In the genomic region with DNA sequence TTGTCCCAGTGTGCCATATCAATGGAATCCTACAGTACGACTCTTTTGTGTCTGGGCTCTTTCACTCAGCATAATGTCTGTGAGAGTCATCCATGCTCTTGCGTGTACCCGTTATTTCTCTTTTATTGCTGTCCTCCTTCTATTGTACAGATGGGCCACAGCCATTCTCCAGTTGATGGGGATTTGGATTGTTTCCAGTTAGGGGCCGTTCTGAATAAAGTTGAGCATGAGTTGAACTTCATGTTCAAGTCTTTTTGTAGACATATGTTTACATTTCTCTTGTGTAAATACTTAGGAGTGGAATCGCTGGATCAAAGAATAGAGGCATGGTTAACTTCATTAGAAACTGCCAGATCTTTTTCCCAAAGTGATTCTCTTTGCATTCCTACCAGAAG, we compare ENCODE assay signal across 22 cellular contexts. TPM values are rescaled to one million over a fixed set of nuclear protein-coding genes. Genes with fewer than 3 reads are reported as not detected.
"Had no signal": no experiment of that assay in that cellular context is flagged by ENCODE, and none has a peak within 500 bp of the region (broad histone marks: within the 10 kb centered on the region; RNA-seq: fewer than 3 reads in every experiment).

No MANE protein-coding gene starts in this region.

- H3K27ac Mint-ChIP-seq: activated CD4-positive, alpha-beta memory T cell treated with anti-CD3 and anti-CD28 coated beads for 36 hours; activated CD8-positive, alpha-beta memory T cell treated with anti-CD3 and anti-CD28 coated beads, Interleukin-2, amount 10 ng/mL, durations not matched to agents 7 days and 5 days; activated naive CD4-positive, alpha-beta T cell treated with anti-CD3 and anti-CD28 coated beads, Interleukin-2, amount 10 ng/mL, durations not matched to agents 7 days and 5 days; activated T-helper 2 cell treated with anti-CD3 and anti-CD28 coated beads, Interferon-gamma antibody, Interleukin-2, Interleukin-4, amounts not matched to agents 10 μg/mL and 5 μg/mL and 100 μg/mL, durations not matched to agents 14 hours and 24 hours and 36 hours; endodermal cell; natural killer cell had no signal

- H3K4me3 ChIP-seq: gastrocnemius medialis, heart right ventricle, right atrium auricular region, smooth muscle cell had no signal

- H3K27me3 ChIP-seq: gastrocnemius medialis, right atrium auricular region had no signal

- FAIRE-seq: astrocyte had no signal

- H3K4me3 Mint-ChIP-seq: activated CD4-positive, alpha-beta memory T cell treated with anti-CD3 and anti-CD28 coated beads for 36 hours; activated CD8-positive, alpha-beta memory T cell treated with anti-CD3 and anti-CD28 coated beads, Interleukin-2, amount 10 ng/mL, durations not matched to agents 7 days and 5 days; activated naive CD4-positive, alpha-beta T cell treated with anti-CD3 and anti-CD28 coated beads, Interleukin-2, amount 10 ng/mL, durations not matched to agents 7 days and 5 days; endodermal cell; natural killer cell had no signal

- H3K9ac ChIP-seq: parathyroid adenoma had no signal

- H3K9me3 Mint-ChIP-seq: natural killer cell had no signal

- H3K9me3 ChIP-seq: gastrocnemius medialis, neutrophil, right atrium auricular region had no signal

- H3K4me1 Mint-ChIP-seq: activated CD8-positive, alpha-beta memory T cell treated with anti-CD3 and anti-CD28 coated beads, Interleukin-2, amount 10 ng/mL, durations not matched to agents 7 days and 5 days; activated naive CD4-positive, alpha-beta T cell treated with anti-CD3 and anti-CD28 coated beads, Interleukin-2, amount 10 ng/mL, durations not matched to agents 7 days and 5 days; endodermal cell; natural killer cell had no signal

- H3K79me2 ChIP-seq: parathyroid adenoma had no signal

- H2AFZ ChIP-seq: parathyroid adenoma had no signal

- DNase-seq: activated CD8-positive, alpha-beta memory T cell treated with anti-CD3 and anti-CD28 coated beads, Interleukin-2, amount 10 ng/mL, durations not matched to agents 7 days and 5 days; activated naive CD4-positive, alpha-beta T cell treated with anti-CD3 and anti-CD28 coated beads, Interleukin-2, amount 10 ng/mL, durations not matched to agents 7 days and 5 days; activated T-cell treated with anti-CD3 and anti-CD28 coated beads, Interleukin-2, amount 50 U/mL, for 1 hour; heart right ventricle; islet precursor cell; left ventricle myocardium inferior; natural killer cell; stimulated activated naive CD8-positive, alpha-beta T cell treated with anti-CD3 and anti-CD28 coated beads, Interleukin-15, Interleukin-2, amounts not matched to agents 100 U/mL and 50 U/mL, for 24 hours had no signal

- H3K36me3 Mint-ChIP-seq: activated CD4-positive, alpha-beta memory T cell treated with anti-CD3 and anti-CD28 coated beads for 36 hours; activated CD8-positive, alpha-beta memory T cell treated with anti-CD3 and anti-CD28 coated beads, Interleukin-2, amount 10 ng/mL, durations not matched to agents 7 days and 5 days; activated naive CD4-positive, alpha-beta T cell treated with anti-CD3 and anti-CD28 coated beads, Interleukin-2, amount 10 ng/mL, durations not matched to agents 7 days and 5 days; natural killer cell had no signal

- H3K36me3 ChIP-seq: gastrocnemius medialis, heart right ventricle, left ventricle myocardium inferior, neutrophil, right atrium auricular region had no signal

- H3K27ac ChIP-seq: gastrocnemius medialis, heart right ventricle, neutrophil, parathyroid adenoma, right atrium auricular region had no signal

- H3K4me1 ChIP-seq: gastrocnemius medialis, parathyroid adenoma had no signal

- ATAC-seq: activated CD8-positive, alpha-beta memory T cell treated with anti-CD3 and anti-CD28 coated beads, Interleukin-2, amount 10 ng/mL, durations not matched to agents 7 days and 5 days; stimulated activated naive CD8-positive, alpha-beta T cell treated with anti-CD3 and anti-CD28 coated beads, Interleukin-15, Interleukin-2, amounts not matched to agents 100 U/mL and 50 U/mL, for 24 hours had no signal

- H3K4me2 ChIP-seq: smooth muscle cell had no signal

RNA-seq across cellular contexts. Expression of gene MYO1H, which starts 38.4 kb away (rescaled TPM):
- total RNA-seq: activated CD4-positive, alpha-beta memory T cell treated with anti-CD3 and anti-CD28 coated beads for 36 hours; activated CD8-positive, alpha-beta memory T cell treated with anti-CD3 and anti-CD28 coated beads, Interleukin-2, amount 10 ng/mL, durations not matched to agents 7 days and 5 days; activated T-helper 2 cell treated with anti-CD3 and anti-CD28 coated beads, Interferon-gamma antibody, Interleukin-2, Interleukin-4, amounts not matched to agents 10 μg/mL and 5 μg/mL and 100 μg/mL, durations not matched to agents 14 hours and 24 hours and 36 hours; astrocyte; chondrocyte; dermis microvascular lymphatic vessel endothelial cell; endodermal cell; epithelial cell of proximal tubule; gastrocnemius medialis; mucosa of gallbladder; natural killer cell; T-helper 1 cell treated with Interleukin-12 subunit alpha and Interleukin-12 subunit beta and Interleukin-4 antibody, amounts not matched to agents 30 ng/mL and 1 ng/mL, for 36 hours had no signal
